Comparison of ENCODE assay signal across 2 cellular contexts in genomic region chr16:75343311-75343710, GRCh38.
TF ChIP-seq lines count a peak whose summit lies in the region.

No MANE protein-coding gene starts in this region.

TF ChIP-seq in SK-N-SH, 30 proteins besides CTCF, POLR2A, EP300 and RAD21 (continued from another document):
- no peak for TF ChIP-seq GABPA (IDR thresholded peaks at IDR 0.05; ENCODE audit: low read depth)
- no peak for TF ChIP-seq FOXJ3 (CRISPR knock-in tag; IDR thresholded peaks at IDR 0.05)
- TF ChIP-seq YY1 (IDR thresholded peaks at IDR 0.05; ENCODE audit: low read depth) = no peak
- no peak for TF ChIP-seq TAF1 (IDR thresholded peaks at IDR 0.05; ENCODE audit: borderline replicate concordance, low read depth, low read length)
- TF ChIP-seq SMC3 (IDR thresholded peaks at IDR 0.05; ENCODE audit: low read depth, low read length) = no peak
- TF ChIP-seq CHD2 (IDR thresholded peaks at IDR 0.05; ENCODE audit: low read length, partially characterized antibody) = no peak
- no peak for TF ChIP-seq GATA2 (CRISPR knock-in tag; IDR thresholded peaks at IDR 0.05)
- no peak for TF ChIP-seq MXI1 (IDR thresholded peaks at IDR 0.05; ENCODE audit: low read depth, low read length)
- TF ChIP-seq, protein P1, sequence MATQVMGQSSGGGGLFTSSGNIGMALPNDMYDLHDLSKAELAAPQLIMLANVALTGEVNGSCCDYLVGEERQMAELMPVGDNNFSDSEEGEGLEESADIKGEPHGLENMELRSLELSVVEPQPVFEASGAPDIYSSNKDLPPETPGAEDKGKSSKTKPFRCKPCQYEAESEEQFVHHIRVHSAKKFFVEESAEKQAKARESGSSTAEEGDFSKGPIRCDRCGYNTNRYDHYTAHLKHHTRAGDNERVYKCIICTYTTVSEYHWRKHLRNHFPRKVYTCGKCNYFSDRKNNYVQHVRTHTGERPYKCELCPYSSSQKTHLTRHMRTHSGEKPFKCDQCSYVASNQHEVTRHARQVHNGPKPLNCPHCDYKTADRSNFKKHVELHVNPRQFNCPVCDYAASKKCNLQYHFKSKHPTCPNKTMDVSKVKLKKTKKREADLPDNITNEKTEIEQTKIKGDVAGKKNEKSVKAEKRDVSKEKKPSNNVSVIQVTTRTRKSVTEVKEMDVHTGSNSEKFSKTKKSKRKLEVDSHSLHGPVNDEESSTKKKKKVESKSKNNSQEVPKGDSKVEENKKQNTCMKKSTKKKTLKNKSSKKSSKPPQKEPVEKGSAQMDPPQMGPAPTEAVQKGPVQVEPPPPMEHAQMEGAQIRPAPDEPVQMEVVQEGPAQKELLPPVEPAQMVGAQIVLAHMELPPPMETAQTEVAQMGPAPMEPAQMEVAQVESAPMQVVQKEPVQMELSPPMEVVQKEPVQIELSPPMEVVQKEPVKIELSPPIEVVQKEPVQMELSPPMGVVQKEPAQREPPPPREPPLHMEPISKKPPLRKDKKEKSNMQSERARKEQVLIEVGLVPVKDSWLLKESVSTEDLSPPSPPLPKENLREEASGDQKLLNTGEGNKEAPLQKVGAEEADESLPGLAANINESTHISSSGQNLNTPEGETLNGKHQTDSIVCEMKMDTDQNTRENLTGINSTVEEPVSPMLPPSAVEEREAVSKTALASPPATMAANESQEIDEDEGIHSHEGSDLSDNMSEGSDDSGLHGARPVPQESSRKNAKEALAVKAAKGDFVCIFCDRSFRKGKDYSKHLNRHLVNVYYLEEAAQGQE (IDR thresholded peaks at IDR 0.05; ENCODE audit: low read depth, low read length) = no peak
- no peak for TF ChIP-seq MAX (IDR thresholded peaks at IDR 0.05; ENCODE audit: low read depth)
- TF ChIP-seq, protein P2, sequence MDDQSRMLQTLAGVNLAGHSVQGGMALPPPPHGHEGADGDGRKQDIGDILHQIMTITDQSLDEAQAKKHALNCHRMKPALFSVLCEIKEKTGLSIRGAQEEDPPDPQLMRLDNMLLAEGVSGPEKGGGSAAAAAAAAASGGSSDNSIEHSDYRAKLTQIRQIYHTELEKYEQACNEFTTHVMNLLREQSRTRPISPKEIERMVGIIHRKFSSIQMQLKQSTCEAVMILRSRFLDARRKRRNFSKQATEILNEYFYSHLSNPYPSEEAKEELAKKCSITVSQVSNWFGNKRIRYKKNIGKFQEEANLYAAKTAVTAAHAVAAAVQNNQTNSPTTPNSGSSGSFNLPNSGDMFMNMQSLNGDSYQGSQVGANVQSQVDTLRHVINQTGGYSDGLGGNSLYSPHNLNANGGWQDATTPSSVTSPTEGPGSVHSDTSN (IDR thresholded peaks at IDR 0.05) = no peak
- no peak for TF ChIP-seq USF2 (IDR thresholded peaks at IDR 0.05; ENCODE audit: borderline replicate concordance, low read depth, low read length)
- no peak for TF ChIP-seq ELF1 (IDR thresholded peaks at IDR 0.05)
- TF ChIP-seq, protein P3, sequence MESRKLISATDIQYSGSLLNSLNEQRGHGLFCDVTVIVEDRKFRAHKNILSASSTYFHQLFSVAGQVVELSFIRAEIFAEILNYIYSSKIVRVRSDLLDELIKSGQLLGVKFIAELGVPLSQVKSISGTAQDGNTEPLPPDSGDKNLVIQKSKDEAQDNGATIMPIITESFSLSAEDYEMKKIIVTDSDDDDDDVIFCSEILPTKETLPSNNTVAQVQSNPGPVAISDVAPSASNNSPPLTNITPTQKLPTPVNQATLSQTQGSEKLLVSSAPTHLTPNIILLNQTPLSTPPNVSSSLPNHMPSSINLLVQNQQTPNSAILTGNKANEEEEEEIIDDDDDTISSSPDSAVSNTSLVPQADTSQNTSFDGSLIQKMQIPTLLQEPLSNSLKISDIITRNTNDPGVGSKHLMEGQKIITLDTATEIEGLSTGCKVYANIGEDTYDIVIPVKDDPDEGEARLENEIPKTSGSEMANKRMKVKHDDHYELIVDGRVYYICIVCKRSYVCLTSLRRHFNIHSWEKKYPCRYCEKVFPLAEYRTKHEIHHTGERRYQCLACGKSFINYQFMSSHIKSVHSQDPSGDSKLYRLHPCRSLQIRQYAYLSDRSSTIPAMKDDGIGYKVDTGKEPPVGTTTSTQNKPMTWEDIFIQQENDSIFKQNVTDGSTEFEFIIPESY (IDR thresholded peaks at IDR 0.05; ENCODE audit: borderline replicate concordance, low read depth) = no peak

TF ChIP-seq in SK-N-SH treated with all-trans-retinoic acid at 6 μM for 48 hours, 23 proteins besides CTCF, POLR2A, EP300 and RAD21 (continued from another document):
- no peak for TF ChIP-seq TOX (CRISPR knock-in tag; IDR thresholded peaks at IDR 0.05; ENCODE audit: borderline replicate concordance)
- TF ChIP-seq ZFP3 (CRISPR knock-in tag; IDR thresholded peaks at IDR 0.05) = no peak
- TF ChIP-seq ARNTL (CRISPR knock-in tag; IDR thresholded peaks at IDR 0.05; ENCODE audit: borderline replicate concordance, low read depth) = no peak
- TF ChIP-seq TCF4 (CRISPR knock-in tag; IDR thresholded peaks at IDR 0.05; ENCODE audit: borderline replicate concordance) = no peak
- TF ChIP-seq, protein P4, sequence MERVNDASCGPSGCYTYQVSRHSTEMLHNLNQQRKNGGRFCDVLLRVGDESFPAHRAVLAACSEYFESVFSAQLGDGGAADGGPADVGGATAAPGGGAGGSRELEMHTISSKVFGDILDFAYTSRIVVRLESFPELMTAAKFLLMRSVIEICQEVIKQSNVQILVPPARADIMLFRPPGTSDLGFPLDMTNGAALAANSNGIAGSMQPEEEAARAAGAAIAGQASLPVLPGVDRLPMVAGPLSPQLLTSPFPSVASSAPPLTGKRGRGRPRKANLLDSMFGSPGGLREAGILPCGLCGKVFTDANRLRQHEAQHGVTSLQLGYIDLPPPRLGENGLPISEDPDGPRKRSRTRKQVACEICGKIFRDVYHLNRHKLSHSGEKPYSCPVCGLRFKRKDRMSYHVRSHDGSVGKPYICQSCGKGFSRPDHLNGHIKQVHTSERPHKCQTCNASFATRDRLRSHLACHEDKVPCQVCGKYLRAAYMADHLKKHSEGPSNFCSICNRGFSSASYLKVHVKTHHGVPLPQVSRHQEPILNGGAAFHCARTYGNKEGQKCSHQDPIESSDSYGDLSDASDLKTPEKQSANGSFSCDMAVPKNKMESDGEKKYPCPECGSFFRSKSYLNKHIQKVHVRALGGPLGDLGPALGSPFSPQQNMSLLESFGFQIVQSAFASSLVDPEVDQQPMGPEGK (CRISPR knock-in tag; IDR thresholded peaks at IDR 0.05; ENCODE audit: borderline replicate concordance) = no peak
